In genomic region chr10:27241640-27242472, GRCh38 we compare ENCODE assay signal across 1 cellular context.
A peak's percentile ranks its signal among the peaks of the same experiment; 100 is the strongest.
TF ChIP-seq lines count a peak whose summit lies in the region.

No MANE protein-coding gene starts in this region.

TF ChIP-seq in K562, 482 proteins besides CTCF, POLR2A, EP300 and RAD21 (continued from another document and continues in another):
- TF ChIP-seq ZNF318 (IDR thresholded peaks at IDR 0.05; ENCODE audit: borderline replicate concordance in 1 of 2, low read depth in 1 of 2) (no peak), MAFG (tag; conservative IDR thresholded peaks at IDR 0.05) (no peak), TOE1 (IDR thresholded peaks at IDR 0.05; ENCODE audit: borderline replicate concordance) (no peak), TOE1 (CRISPR knock-in tag; IDR thresholded peaks at IDR 0.05; ENCODE audit: borderline replicate concordance, low read depth) (no peak), CHD1 (IDR thresholded peaks at IDR 0.05; ENCODE audit: low read length) (no peak), ZNF830 (CRISPR knock-in tag; IDR thresholded peaks at IDR 0.05) (no peak), IRF2 (CRISPR knock-in tag; IDR thresholded peaks at IDR 0.05) (no peak), SMAD4 (CRISPR knock-in tag; conservative IDR thresholded peaks at IDR 0.05) (peak; percentile 79), ZNF707 (CRISPR knock-in tag; conservative IDR thresholded peaks at IDR 0.05) (no peak; the same call in 1 of the 2 replicates), SMAD1 (IDR thresholded peaks at IDR 0.05; ENCODE audit: low read depth, low read length, partially characterized antibody) (peak; percentile 45), PHB2 (IDR thresholded peaks at IDR 0.05; ENCODE audit: low read depth) (no peak), ZNF518B (CRISPR knock-in tag; IDR thresholded peaks at IDR 0.05) (no peak), ZNF384 (IDR thresholded peaks at IDR 0.05; ENCODE audit: low read depth, low read length) (no peak), NRF1 (conservative IDR thresholded peaks at IDR 0.05 in 1 of 2, IDR thresholded peaks at IDR 0.05 in 1 of 2) (peak; percentile 47 to 63; a peak in 3 of 4 replicates), ZNF75A (CRISPR knock-in tag; IDR thresholded peaks at IDR 0.05) (no peak), ZBTB17 (CRISPR knock-in tag; IDR thresholded peaks at IDR 0.05) (0 out of 2 replicates have a peak, but pooled peaks have one; percentile 9), ETV1 (tag; conservative IDR thresholded peaks at IDR 0.05; ENCODE audit: low read depth) (peak; percentile 91), ZNF445 (CRISPR knock-in tag; IDR thresholded peaks at IDR 0.05; ENCODE audit: low read depth) (no peak), NCOA2 (IDR thresholded peaks at IDR 0.05; ENCODE audit: partially characterized antibody in 2 of 2) (no peak), KHSRP (IDR thresholded peaks at IDR 0.05) (no peak), TRIM25 (IDR thresholded peaks at IDR 0.05; ENCODE audit: borderline replicate concordance) (no peak), RNF219 (CRISPR knock-in tag; IDR thresholded peaks at IDR 0.05) (no peak), MXI1 (IDR thresholded peaks at IDR 0.05; ENCODE audit: low read depth, low read length) (no peak), SMARCA4 (IDR thresholded peaks at IDR 0.05) (no peak), NCOA6 (IDR thresholded peaks at IDR 0.05) (no peak), ARHGAP35 (IDR thresholded peaks at IDR 0.05; ENCODE audit: partially characterized antibody) (no peak), ZNF197 (CRISPR knock-in tag; IDR thresholded peaks at IDR 0.05; ENCODE audit: low read depth) (peak; percentile 92), CBX5 (IDR thresholded peaks at IDR 0.05; ENCODE audit: borderline replicate concordance, low read depth) (no peak), CCNT2 (IDR thresholded peaks at IDR 0.05; ENCODE audit: borderline replicate concordance, extremely low read depth, insufficient read length, low read depth, low read length) (peak; percentile 62), RBFOX2 (IDR thresholded peaks at IDR 0.05; ENCODE audit: low read depth, low read length) (peak; percentile 89), ZBTB8A (IDR thresholded peaks at IDR 0.05; ENCODE audit: partially characterized antibody) (no peak), FOXP1 (CRISPR knock-in tag; IDR thresholded peaks at IDR 0.05) (no peak), ZNF124 (CRISPR knock-in tag; IDR thresholded peaks at IDR 0.05) (no peak), E2F1 (CRISPR knock-in tag; IDR thresholded peaks at IDR 0.05) (no peak), EHMT2 (IDR thresholded peaks at IDR 0.05) (no peak), TCF7L2 (IDR thresholded peaks at IDR 0.05; ENCODE audit: low read depth, low read length) (peak; percentile 12), BCL6 (CRISPR knock-in tag; IDR thresholded peaks at IDR 0.05) (no peak), EZH2 (IDR thresholded peaks at IDR 0.05; ENCODE audit: borderline replicate concordance, low read depth, low read length) (no peak), ZNF277 (CRISPR knock-in tag; IDR thresholded peaks at IDR 0.05; ENCODE audit: borderline replicate concordance) (no peak), NFE2L1 (tag; IDR thresholded peaks at IDR 0.05; ENCODE audit: borderline replicate concordance, low read depth) (0 out of 2 replicates have a peak, but pooled peaks have one; percentile 31), ZNF436 (CRISPR knock-in tag; IDR thresholded peaks at IDR 0.05) (no peak), PYGO2 (tag; IDR thresholded peaks at IDR 0.05) (peak; percentile 82), GATA2 (CRISPR knock-in tag; IDR thresholded peaks at IDR 0.05) (no peak), USF2 (CRISPR knock-in tag; IDR thresholded peaks at IDR 0.05) (no peak), ZBTB9 (CRISPR knock-in tag; IDR thresholded peaks at IDR 0.05) (no peak)
